Comparison of ENCODE assay signal across 9 cellular contexts in the genomic region with DNA sequence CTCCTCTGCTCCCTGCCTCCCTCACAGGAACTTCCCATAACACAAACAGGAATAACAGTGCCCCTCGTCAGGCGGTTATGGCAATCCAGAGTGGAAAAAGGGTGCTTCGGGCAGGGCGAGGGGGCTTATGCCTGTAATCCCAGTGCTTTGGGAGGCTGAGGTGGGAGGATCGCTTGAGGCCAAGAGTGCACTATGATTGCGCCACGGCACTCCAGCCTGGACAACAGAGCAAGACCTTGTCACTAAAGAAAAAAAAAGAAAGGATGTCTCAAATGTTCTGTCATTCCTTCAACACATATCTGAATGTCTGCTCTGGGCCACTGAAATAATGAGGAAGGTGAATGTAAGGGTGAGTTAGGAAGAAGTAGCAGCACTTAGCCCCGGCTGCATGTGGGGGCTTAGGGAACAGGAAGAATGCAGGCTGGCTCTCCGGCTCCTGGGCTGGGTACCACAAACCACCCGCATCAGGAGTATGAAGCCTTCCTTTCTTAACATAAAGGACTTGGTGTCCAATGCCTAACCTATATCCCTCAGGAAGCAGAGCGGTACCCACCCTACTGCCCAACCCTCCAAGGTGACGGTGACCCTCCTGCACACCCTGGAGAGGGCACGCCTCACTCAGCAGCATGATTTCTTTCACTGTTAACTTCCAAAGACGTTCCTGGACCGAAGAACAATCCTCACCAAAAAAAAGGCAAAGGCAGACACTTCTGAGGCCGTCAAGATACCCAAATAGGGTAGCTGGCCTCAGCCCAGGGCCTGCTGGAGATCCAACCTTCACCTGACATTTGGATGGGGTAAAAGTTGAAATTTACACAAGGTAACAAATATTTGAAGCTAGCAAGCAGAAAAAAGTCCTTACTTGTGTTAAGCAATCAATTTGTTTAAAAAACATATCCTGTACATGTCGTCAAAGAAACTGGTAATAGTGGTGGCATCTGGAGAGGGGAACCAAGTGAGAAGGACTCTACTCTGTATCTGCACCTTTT. TPM values are rescaled to one million over a fixed set of nuclear protein-coding genes. Genes with fewer than 3 reads are reported as not detected.
DNase-seq lines count a peak whose midpoint lies in the region; ATAC-seq and TF ChIP-seq lines count a peak whose summit lies in the region.
"Had no signal": no experiment of that assay in that cellular context is flagged by ENCODE, and none has a peak within 500 bp of the region (broad histone marks: within the 10 kb centered on the region; RNA-seq: fewer than 3 reads in every experiment).

No MANE protein-coding gene starts in this region.

- peaks cover 79% of the 10 kb centered on the region for H3K79me2 ChIP-seq in Loucy (ENCODE audit: insufficient read depth, low read length)

- H3K27ac ChIP-seq in AG04450 (ENCODE audit: low read depth, low read length): peak overlapping the region; percentile 94

- peaks cover 13% of the 10 kb centered on the region; the same call in 1 of the 2 replicates for H3K36me3 ChIP-seq in Loucy (ENCODE audit: insufficient read depth, low read length)

- H3K27me3 ChIP-seq in AG04450 (ENCODE audit: control insufficient read depth, insufficient read depth, low read length) (no peaks in the 10 kb centered on the region), Loucy (ENCODE audit: insufficient read depth, low read length, poor library complexity, severe bottlenecking) (no peaks in the 10 kb centered on the region)

- POLR2A ChIA-PET in AG04450 (lab: Yijun Ruan, JAX): interaction anchor here (0.6 kb wide), 2 partner anchors 12 to 46 kb away, joined by 3 to 5 read pairs; no protein-coding TSS in a partner anchor

- H4K20me1 ChIP-seq in Loucy (ENCODE audit: insufficient read depth, low read length, poor library complexity, severe bottlenecking): peaks cover 46% of the 10 kb centered on the region

- H3K4me1 Mint-ChIP-seq in chondrocyte (ENCODE audit: low read depth) (peaks cover 50% of the 10 kb centered on the region), nephron progenitor cell (peaks cover 24% of the 10 kb centered on the region)

- H3K4me3 Mint-ChIP-seq in chondrocyte (ENCODE audit: unreplicated experiment) (peak overlapping the region; percentile 53), nephron progenitor cell (peak overlapping the region; percentile 34)

- H3K9me3 Mint-ChIP-seq in chondrocyte (ENCODE audit: low read depth): no peaks in the 10 kb centered on the region
- H3K9me3 Mint-ChIP-seq in nephron progenitor cell: no peaks in the 10 kb centered on the region

- H3K27me3 Mint-ChIP-seq in chondrocyte (ENCODE audit: low read depth) (no peaks in the 10 kb centered on the region), nephron progenitor cell (ENCODE audit: low read depth, poor library complexity) (peaks cover 64% of the 10 kb centered on the region)

- H3K9me2 ChIP-seq in Loucy (replicated peaks; ENCODE audit: low read depth, low read length): no peaks in the 10 kb centered on the region

- H3K9me3 ChIP-seq in AG04450 (ENCODE audit: control insufficient read depth, insufficient read depth, low read length) (no peaks in the 10 kb centered on the region), Loucy (ENCODE audit: insufficient read depth, low read depth, low read length) (no peaks in the 10 kb centered on the region)

- peaks cover 22% of the 10 kb centered on the region for H3F3A ChIP-seq in Loucy (ENCODE audit: low read depth)

- no peak overlapping the region for H3K4me3 ChIP-seq in AG04450 (ENCODE audit: low read depth, low read length)
- H3K4me3 ChIP-seq in Loucy (ENCODE audit: low read length, poor library complexity, severe bottlenecking): peak overlapping the region; percentile 98

- no peak for TF ChIP-seq CTCF in AG04450 (IDR thresholded peaks at IDR 0.05; ENCODE audit: low read depth, low read length)
- TF ChIP-seq CTCF in Loucy (conservative IDR thresholded peaks at IDR 0.05; ENCODE audit: low read length): no peak
- TF ChIP-seq CTCF in chondrocyte (IDR thresholded peaks at IDR 0.05): no peak
- no peak for TF ChIP-seq CTCF in nephron progenitor cell (IDR thresholded peaks at IDR 0.05)

- H2AFZ ChIP-seq in Loucy (ENCODE audit: low read length): no peak overlapping the region

- peak overlapping the region; percentile 82 for H3K9ac ChIP-seq in Loucy (ENCODE audit: low read depth, low read length, poor library complexity, severe bottlenecking)

- H3K4me2 ChIP-seq in Loucy (ENCODE audit: low read depth, low read length, poor library complexity, severe bottlenecking): peak overlapping the region; percentile 96

- DNase-seq in AG04450 (ENCODE audit: low read depth, low spot score) (no peak), chondrocyte (ENCODE audit: low spot score) (no peak), nephron progenitor cell (no peak)
- no peak for DNase-seq in activated CD4-positive, CD25-positive, alpha-beta regulatory T cell treated with anti-CD3 and anti-CD28 coated beads, Interleukin-2, amount 50 U/mL, for 72 hours
- DNase-seq in activated effector memory CD4-positive, alpha-beta T cell treated with anti-CD3 and anti-CD28 coated beads, Interleukin-2, amount 50 U/mL, for 16 hours: no peak
- DNase-seq in stimulated activated CD4-positive, alpha-beta T cell treated with anti-CD3 and anti-CD28 coated beads, Interleukin-4, amount 100 ng/mL, for 4 hours: no peak
- DNase-seq: activated CD4-positive, CD25-positive, alpha-beta regulatory T cell had no signal

- ATAC-seq in GM18868 (IDR thresholded peaks at IDR 0.05; ENCODE audit: unreplicated experiment): no peak

- H3K4me1 ChIP-seq in Loucy (ENCODE audit: insufficient read depth, low read length, poor library complexity, severe bottlenecking): peaks cover 45% of the 10 kb centered on the region

- CTCF ChIA-PET in AG04450 (lab: Charles Lee): no interaction called here

- H3K27ac Mint-ChIP-seq in chondrocyte (ENCODE audit: unreplicated experiment) (peak overlapping the region; percentile 58), nephron progenitor cell (no peak overlapping the region)

- H3K36me3 Mint-ChIP-seq in chondrocyte (ENCODE audit: low read depth) (no peaks in the 10 kb centered on the region), nephron progenitor cell (ENCODE audit: low read depth) (no peaks in the 10 kb centered on the region)

RNA-seq across cellular contexts. Expression of a gene that starts 3.8 kb away (rescaled TPM):
- polyA plus RNA-seq in AG04450 (2011; rRNA removed): 12.4 and 18.9 TPM in 2 replicates
- polyA minus RNA-seq in AG04450 (2011; rRNA and poly(A)+ RNA removed): 32.8 and 45.2 TPM in 2 replicates
- total RNA-seq in chondrocyte: 58.0 to 83.0 TPM (median 58.8 TPM) in 3 replicates
